ENCODE assay signal across 10 cellular contexts in genomic region chr10:71694039-71694471, GRCh38.
A peak's percentile ranks its signal among the peaks of the same experiment; 100 is the strongest.
DNase-seq lines count a peak whose midpoint lies in the region; ATAC-seq and TF ChIP-seq lines count a peak whose summit lies in the region.
"Had no signal": no experiment of that assay in that cellular context is flagged by ENCODE, and none has a peak within 500 bp of the region (broad histone marks: within the 10 kb centered on the region; RNA-seq: fewer than 3 reads in every experiment).

No MANE protein-coding gene starts in this region.

- peak; percentile 8 for ATAC-seq in GM19455 (IDR thresholded peaks at IDR 0.05; ENCODE audit: unreplicated experiment)

- H3K9ac ChIP-seq in KMS-11 (no peak overlapping the region), mucosa of rectum (ENCODE audit: low read depth in 1 of 2, low read length in 2 of 2) (no peak overlapping the region)
- H3K9ac ChIP-seq: neural progenitor cell had no signal

- H3F3A ChIP-seq in DOHH2 (ENCODE audit: control insufficient read depth, insufficient read depth): peaks cover 2% of the 10 kb centered on the region; the same call in 1 of the 2 replicates

- no peaks in the 10 kb centered on the region for H3K9me2 ChIP-seq in DOHH2 (replicated peaks; ENCODE audit: control insufficient read depth, low read length)

- peaks cover 5% of the 10 kb centered on the region; the same call in 1 of the 2 replicates for H4K20me1 ChIP-seq in DOHH2 (ENCODE audit: control insufficient read depth, insufficient read depth, low read depth, low read length)
- no peaks in the 10 kb centered on the region for H4K20me1 ChIP-seq in KMS-11 (ENCODE audit: insufficient read depth)

- peaks cover 44% of the 10 kb centered on the region for H3K4me1 ChIP-seq in DOHH2 (ENCODE audit: control insufficient read depth, low read length)
- no peaks in the 10 kb centered on the region for H3K4me1 ChIP-seq in KMS-11 (ENCODE audit: low read depth, poor library complexity, severe bottlenecking)
- H3K4me1 ChIP-seq in mucosa of rectum (ENCODE audit: control insufficient read depth in 2 of 2, insufficient read depth in 2 of 2, low read length in 2 of 2): peaks cover 13 to 14% of the 10 kb centered on the region in 2 donors

- H3K27ac ChIP-seq in DOHH2 (ENCODE audit: low read depth, low read length) (no peak overlapping the region), KMS-11 (no peak overlapping the region), mucosa of rectum (ENCODE audit: low read depth in 2 of 2, low read length in 2 of 2) (peak overlapping the region; percentile 27 to 71)
- H3K27ac ChIP-seq: neural progenitor cell had no signal

- DNase-seq in ecto neural progenitor cell (ENCODE audit: low spot score): no peak
- DNase-seq in HK-2 (ENCODE audit: unreplicated experiment): no peak
- DNase-seq in NCI-H345 treated with DMSO at 0.1 percent for 48 hours (lab: John Stamatoyannopoulos, UW; ENCODE audit: unreplicated experiment): no peak
- no peak for DNase-seq in NCI-H526 (lab: John Stamatoyannopoulos, UW)
- DNase-seq: NCI-H2171 treated with DMSO at 0.1 percent for 48 hours had no signal

- H3K36me3 ChIP-seq in DOHH2 (ENCODE audit: control insufficient read depth, low read length) (no peaks in the 10 kb centered on the region), KMS-11 (ENCODE audit: insufficient read depth) (no peaks in the 10 kb centered on the region), mucosa of rectum (ENCODE audit: control insufficient read depth in 2 of 2, insufficient read depth in 2 of 2, low read length in 2 of 2) (no peaks in the 10 kb centered on the region)
- H3K36me3 ChIP-seq: neural progenitor cell had no signal

- H3K27me3 ChIP-seq in DOHH2 (ENCODE audit: control insufficient read depth, low read length) (peaks cover 9% of the 10 kb centered on the region), KMS-11 (ENCODE audit: insufficient read depth, low read depth) (peaks cover 12% of the 10 kb centered on the region; the same call in 1 of the 2 replicates), mucosa of rectum (ENCODE audit: control insufficient read depth in 2 of 2, insufficient read depth in 2 of 2, low read length in 2 of 2) (no peaks in the 10 kb centered on the region)
- H3K27me3 ChIP-seq: neural progenitor cell had no signal

- TF ChIP-seq CTCF in DOHH2 (IDR thresholded peaks at IDR 0.05; ENCODE audit: low read depth, low read length, poor library complexity, severe bottlenecking) (no peak), KMS-11 (conservative IDR thresholded peaks at IDR 0.05; ENCODE audit: low read depth, low read length) (no peak)

- H3K9me3 ChIP-seq in DOHH2 (ENCODE audit: control insufficient read depth, insufficient read depth, low read length) (peaks cover 5% of the 10 kb centered on the region; the same call in 1 of the 2 replicates), mucosa of rectum (ENCODE audit: control insufficient read depth in 2 of 2, low read length in 2 of 2) (no peaks in the 10 kb centered on the region)

- H2AFZ ChIP-seq in KMS-11 (ENCODE audit: low read depth): no peak overlapping the region
- H2AFZ ChIP-seq: neural progenitor cell had no signal

- no peaks in the 10 kb centered on the region for H3K79me2 ChIP-seq in DOHH2 (ENCODE audit: control insufficient read depth, low read length)
- no peaks in the 10 kb centered on the region for H3K79me2 ChIP-seq in KMS-11 (ENCODE audit: insufficient read depth, low read depth)

- H3K4me3 ChIP-seq in DOHH2 (ENCODE audit: low read length): peak overlapping the region; percentile 30
- no peak overlapping the region for H3K4me3 ChIP-seq in KMS-11 (IDR thresholded peaks at IDR 0.05; ENCODE audit: insufficient read depth, low read depth, low read length)
- peak overlapping the region in 1 of 2 donors; percentile 7 for H3K4me3 ChIP-seq in mucosa of rectum (ENCODE audit: low read length in 2 of 2)
- H3K4me3 ChIP-seq: neural progenitor cell had no signal

- H3K4me2 ChIP-seq in DOHH2 (ENCODE audit: low read length) (peak overlapping the region; percentile 57), KMS-11 (0 out of 2 replicates have a peak overlapping the region, but pooled peaks have one; percentile 17)
- H3K4me2 ChIP-seq: neural progenitor cell had no signal

Comparison
In these comparisons a context has a peak if more than half of its experiments do, and no peak if none do; other contexts are left out.
1. H3K27ac ChIP-seq: peak in mucosa of rectum (2 of 2); none in DOHH2 (single experiment) and KMS-11 (single experiment).